In genomic region chr10:58393317-58393716, GRCh38 we compare ENCODE assay signal across 16 cellular contexts. TPM values are rescaled to one million over a fixed set of nuclear protein-coding genes. Genes with fewer than 3 reads are reported as not detected.
DNase-seq lines count a peak whose midpoint lies in the region; ATAC-seq and TF ChIP-seq lines count a peak whose summit lies in the region.
"Had no signal": no experiment of that assay in that cellular context is flagged by ENCODE, and none has a peak within 500 bp of the region (broad histone marks: within the 10 kb centered on the region; RNA-seq: fewer than 3 reads in every experiment).

No MANE protein-coding gene starts in this region.

- H3K27me3 ChIP-seq in dorsolateral prefrontal cortex (no peaks in the 10 kb centered on the region), liver (ENCODE audit: control insufficient read depth in 4 of 4, insufficient read depth in 4 of 4, low read length in 3 of 4) (no peaks in the 10 kb centered on the region)
- H3K27me3 ChIP-seq: esophagus muscularis mucosa, stomach had no signal

- peaks cover 16% of the 10 kb centered on the region for H3K4me1 Mint-ChIP-seq in T-helper 2 cell treated with Interferon-gamma antibody and Interleukin-4, amounts not matched to agents 5 μg/mL and 100 μg/mL, for 36 hours (ENCODE audit: low read depth)
- H3K4me1 Mint-ChIP-seq in activated CD8-positive, alpha-beta memory T cell treated with anti-CD3 and anti-CD28 coated beads, Interleukin-2, amount 10 ng/mL, durations not matched to agents 7 days and 5 days: peaks cover 11% of the 10 kb centered on the region

- WGBS in liver: 87% methylated on average over 2 of the region's 2 CpGs

- H3K27me3 Mint-ChIP-seq in T-helper 2 cell treated with Interferon-gamma antibody and Interleukin-4, amounts not matched to agents 5 μg/mL and 100 μg/mL, for 36 hours (ENCODE audit: low read depth): no peaks in the 10 kb centered on the region
- H3K27me3 Mint-ChIP-seq in activated CD8-positive, alpha-beta memory T cell treated with anti-CD3 and anti-CD28 coated beads, Interleukin-2, amount 10 ng/mL, durations not matched to agents 7 days and 5 days: no peaks in the 10 kb centered on the region
- H3K27me3 Mint-ChIP-seq: B cell; natural killer cell treated with Interleukin-12 subunit alpha and Interleukin-12 subunit beta and Interleukin-15 and Interleukin-18, amount 100 ng/mL, for 72 hours had no signal

- H3K27ac Mint-ChIP-seq in T-helper 2 cell treated with Interferon-gamma antibody and Interleukin-4, amounts not matched to agents 5 μg/mL and 100 μg/mL, for 36 hours: no peak overlapping the region
- no peak overlapping the region for H3K27ac Mint-ChIP-seq in activated CD8-positive, alpha-beta memory T cell treated with anti-CD3 and anti-CD28 coated beads, Interleukin-2, amount 10 ng/mL, durations not matched to agents 7 days and 5 days
- H3K27ac Mint-ChIP-seq: B cell; natural killer cell treated with Interleukin-12 subunit alpha and Interleukin-12 subunit beta and Interleukin-15 and Interleukin-18, amount 100 ng/mL, for 72 hours had no signal

- H3K36me3 Mint-ChIP-seq in T-helper 2 cell treated with Interferon-gamma antibody and Interleukin-4, amounts not matched to agents 5 μg/mL and 100 μg/mL, for 36 hours (ENCODE audit: low read depth): peaks cover 61% of the 10 kb centered on the region
- H3K36me3 Mint-ChIP-seq in activated CD8-positive, alpha-beta memory T cell treated with anti-CD3 and anti-CD28 coated beads, Interleukin-2, amount 10 ng/mL, durations not matched to agents 7 days and 5 days: peaks cover 55% of the 10 kb centered on the region

- H3K9ac ChIP-seq in liver (ENCODE audit: low read depth in 1 of 2, low read length in 2 of 2): no peak overlapping the region

- CTCF ChIA-PET in activated CD8-positive, alpha-beta memory T cell treated with anti-CD3 and anti-CD28 coated beads, Interleukin-2, amount 10 ng/mL, durations not matched to agents 7 days and 5 days (lab: Charles Lee): interaction anchor here (2.4 kb wide), 1 partner anchor 94 kb away, joined by 10 read pairs; no protein-coding TSS in a partner anchor

- TF ChIP-seq RAD21 in liver (IDR thresholded peaks at IDR 0.05): peak; percentile 24 to 44

- H3K9me3 ChIP-seq in liver (ENCODE audit: control insufficient read depth in 4 of 4, low read length in 3 of 4): no peaks in the 10 kb centered on the region
- H3K9me3 ChIP-seq: esophagus muscularis mucosa, stomach had no signal

- H3K27ac ChIP-seq in C4-2B (no peak overlapping the region), dorsolateral prefrontal cortex (peak overlapping the region in 31 of 59 donors; percentile 2 to 72 (median 30)), liver (ENCODE audit: low read depth in 1 of 2, low read length in 2 of 2) (no peak overlapping the region)
- H3K27ac ChIP-seq: esophagus muscularis mucosa, stomach had no signal

- H3K36me3 ChIP-seq in liver (ENCODE audit: control insufficient read depth in 4 of 4, insufficient read depth in 3 of 4, low read depth in 1 of 4, low read length in 3 of 4): peaks cover 3 to 61% (median 38%) of the 10 kb centered on the region in 4 donors

- DNase-seq in M059J (ENCODE audit: low read depth) (peak; percentile 22), dorsolateral prefrontal cortex (no peak), HuH-7 (ENCODE audit: low spot score) (no peak)
- DNase-seq in T-helper 2 cell treated with Interferon-gamma antibody and Interleukin-4, amounts not matched to agents 5 μg/mL and 100 μg/mL, for 36 hours (ENCODE audit: low spot score): no peak
- DNase-seq in activated CD8-positive, alpha-beta memory T cell treated with anti-CD3 and anti-CD28 coated beads, Interleukin-2, amount 10 ng/mL, durations not matched to agents 7 days and 5 days: no peak
- DNase-seq: DMS 273 treated with DMSO at 0.1 percent for 48 hours, NCI-H2029, NCI-H526 treated with DMSO at 0.1 percent for 48 hours, stomach had no signal

- H3K4me3 ChIP-seq in dorsolateral prefrontal cortex (no peak overlapping the region), liver (ENCODE audit: low read depth in 1 of 3, low read length in 3 of 3) (no peak overlapping the region)
- H3K4me3 ChIP-seq: esophagus muscularis mucosa, stomach had no signal

- H3K4me3 Mint-ChIP-seq in T-helper 2 cell treated with Interferon-gamma antibody and Interleukin-4, amounts not matched to agents 5 μg/mL and 100 μg/mL, for 36 hours: no peak overlapping the region
- H3K4me3 Mint-ChIP-seq in activated CD8-positive, alpha-beta memory T cell treated with anti-CD3 and anti-CD28 coated beads, Interleukin-2, amount 10 ng/mL, durations not matched to agents 7 days and 5 days: no peak overlapping the region
- H3K4me3 Mint-ChIP-seq: B cell; natural killer cell treated with Interleukin-12 subunit alpha and Interleukin-12 subunit beta and Interleukin-15 and Interleukin-18, amount 100 ng/mL, for 72 hours had no signal

- H3K9me3 Mint-ChIP-seq in T-helper 2 cell treated with Interferon-gamma antibody and Interleukin-4, amounts not matched to agents 5 μg/mL and 100 μg/mL, for 36 hours: no peaks in the 10 kb centered on the region
- no peaks in the 10 kb centered on the region for H3K9me3 Mint-ChIP-seq in activated CD8-positive, alpha-beta memory T cell treated with anti-CD3 and anti-CD28 coated beads, Interleukin-2, amount 10 ng/mL, durations not matched to agents 7 days and 5 days (ENCODE audit: low read depth)
- H3K9me3 Mint-ChIP-seq: natural killer cell treated with Interleukin-12 subunit alpha and Interleukin-12 subunit beta and Interleukin-15 and Interleukin-18, amount 100 ng/mL, for 72 hours had no signal

- ATAC-seq in activated CD8-positive, alpha-beta memory T cell treated with anti-CD3 and anti-CD28 coated beads, Interleukin-2, amount 10 ng/mL, durations not matched to agents 7 days and 5 days: no peak
- no peak for ATAC-seq in HG02571 (IDR thresholded peaks at IDR 0.05; ENCODE audit: unreplicated experiment)
- ATAC-seq: natural killer cell treated with Interleukin-12 subunit alpha and Interleukin-12 subunit beta and Interleukin-15 and Interleukin-18, amount 100 ng/mL, for 72 hours; Panc1 had no signal

- TF ChIP-seq CTCF in C4-2B (conservative IDR thresholded peaks at IDR 0.05) (peak; percentile 13; the same call in 1 of the 2 replicates), dorsolateral prefrontal cortex (IDR thresholded peaks at IDR 0.05 in 54 of 56, conservative IDR thresholded peaks at IDR 0.05 in 2 of 56; ENCODE audit: low read depth in 1 of 56, partially characterized antibody in 56 of 56) (peak in 47 of 56 donors; percentile 14 to 67 (median 43)), liver (IDR thresholded peaks at IDR 0.05; ENCODE audit: low read depth, low read length, missing input control) (peak; percentile 6)

- H3K4me1 ChIP-seq in liver (ENCODE audit: control insufficient read depth in 4 of 4, insufficient read depth in 4 of 4, low read length in 3 of 4): no peaks in the 10 kb centered on the region

- intact Hi-C loops in dorsolateral prefrontal cortex (cut with DNase I): no loop called here

TF ChIP-seq in liver, 16 proteins besides CTCF, POLR2A, EP300 and RAD21 (continues in another document):
- TF ChIP-seq HNF4G (IDR thresholded peaks at IDR 0.05): no peak
- TF ChIP-seq, protein P1, sequence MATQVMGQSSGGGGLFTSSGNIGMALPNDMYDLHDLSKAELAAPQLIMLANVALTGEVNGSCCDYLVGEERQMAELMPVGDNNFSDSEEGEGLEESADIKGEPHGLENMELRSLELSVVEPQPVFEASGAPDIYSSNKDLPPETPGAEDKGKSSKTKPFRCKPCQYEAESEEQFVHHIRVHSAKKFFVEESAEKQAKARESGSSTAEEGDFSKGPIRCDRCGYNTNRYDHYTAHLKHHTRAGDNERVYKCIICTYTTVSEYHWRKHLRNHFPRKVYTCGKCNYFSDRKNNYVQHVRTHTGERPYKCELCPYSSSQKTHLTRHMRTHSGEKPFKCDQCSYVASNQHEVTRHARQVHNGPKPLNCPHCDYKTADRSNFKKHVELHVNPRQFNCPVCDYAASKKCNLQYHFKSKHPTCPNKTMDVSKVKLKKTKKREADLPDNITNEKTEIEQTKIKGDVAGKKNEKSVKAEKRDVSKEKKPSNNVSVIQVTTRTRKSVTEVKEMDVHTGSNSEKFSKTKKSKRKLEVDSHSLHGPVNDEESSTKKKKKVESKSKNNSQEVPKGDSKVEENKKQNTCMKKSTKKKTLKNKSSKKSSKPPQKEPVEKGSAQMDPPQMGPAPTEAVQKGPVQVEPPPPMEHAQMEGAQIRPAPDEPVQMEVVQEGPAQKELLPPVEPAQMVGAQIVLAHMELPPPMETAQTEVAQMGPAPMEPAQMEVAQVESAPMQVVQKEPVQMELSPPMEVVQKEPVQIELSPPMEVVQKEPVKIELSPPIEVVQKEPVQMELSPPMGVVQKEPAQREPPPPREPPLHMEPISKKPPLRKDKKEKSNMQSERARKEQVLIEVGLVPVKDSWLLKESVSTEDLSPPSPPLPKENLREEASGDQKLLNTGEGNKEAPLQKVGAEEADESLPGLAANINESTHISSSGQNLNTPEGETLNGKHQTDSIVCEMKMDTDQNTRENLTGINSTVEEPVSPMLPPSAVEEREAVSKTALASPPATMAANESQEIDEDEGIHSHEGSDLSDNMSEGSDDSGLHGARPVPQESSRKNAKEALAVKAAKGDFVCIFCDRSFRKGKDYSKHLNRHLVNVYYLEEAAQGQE (IDR thresholded peaks at IDR 0.05): no peak
- TF ChIP-seq TAF1 (conservative IDR thresholded peaks at IDR 0.05): no peak
- TF ChIP-seq RXRA (IDR thresholded peaks at IDR 0.05): no peak
- no peak for TF ChIP-seq JUND (IDR thresholded peaks at IDR 0.05)
- no peak for TF ChIP-seq FOXA1 (IDR thresholded peaks at IDR 0.05)

RNA-seq across cellular contexts. Expression of gene TFAM, which starts 8.1 kb away (rescaled TPM):
- 41.7 and 42.2 TPM in 2 replicates for total RNA-seq in M059J (2014; rRNA removed; shearing (Covaris generic))
- total RNA-seq in dorsolateral prefrontal cortex: 10 to 100 TPM; 17.3 to 34.6 (median 24.2) TPM
- total RNA-seq in liver: 10 to 100 TPM; 15.0 to 21.8 TPM
- 10 to 100 TPM; 12.5 to 22.9 TPM for polyA plus RNA-seq in liver
- 10 to 100 TPM; 52.8 to 80.8 TPM for total RNA-seq in activated CD8-positive, alpha-beta memory T cell treated with anti-CD3 and anti-CD28 coated beads, Interleukin-2, amount 10 ng/mL, durations not matched to agents 7 days and 5 days

RNA-seq across cellular contexts. Expression of gene UBE2D1, which starts 58.5 kb away (rescaled TPM):
- total RNA-seq in M059J (2014; rRNA removed; shearing (Covaris generic)): 23.7 and 24.3 TPM in 2 replicates
- 10 to 100 TPM in 119 of 120 experiments, 1 to 10 TPM in 1; 8.7 to 27.7 (median 17.2) TPM for total RNA-seq in dorsolateral prefrontal cortex
- 1 to 10 TPM; 4.9 to 6.7 TPM for total RNA-seq in liver
- 1 to 10 TPM; 3.5 to 6.8 TPM for polyA plus RNA-seq in liver
- total RNA-seq in activated CD8-positive, alpha-beta memory T cell treated with anti-CD3 and anti-CD28 coated beads, Interleukin-2, amount 10 ng/mL, durations not matched to agents 7 days and 5 days: 10 to 100 TPM; 12.2 to 14.6 TPM

Comparison
In these comparisons a context has a peak if more than half of its experiments do, and no peak if none do; other contexts are left out.
1. H3K27ac ChIP-seq: peak in dorsolateral prefrontal cortex (31 of 59); none in C4-2B (single experiment) and liver (0 of 2).
2. Peak in every context shown above with its lines, with median percentiles within 50 percentile points of each other: CTCF ChIP-seq.